In the genomic region with DNA sequence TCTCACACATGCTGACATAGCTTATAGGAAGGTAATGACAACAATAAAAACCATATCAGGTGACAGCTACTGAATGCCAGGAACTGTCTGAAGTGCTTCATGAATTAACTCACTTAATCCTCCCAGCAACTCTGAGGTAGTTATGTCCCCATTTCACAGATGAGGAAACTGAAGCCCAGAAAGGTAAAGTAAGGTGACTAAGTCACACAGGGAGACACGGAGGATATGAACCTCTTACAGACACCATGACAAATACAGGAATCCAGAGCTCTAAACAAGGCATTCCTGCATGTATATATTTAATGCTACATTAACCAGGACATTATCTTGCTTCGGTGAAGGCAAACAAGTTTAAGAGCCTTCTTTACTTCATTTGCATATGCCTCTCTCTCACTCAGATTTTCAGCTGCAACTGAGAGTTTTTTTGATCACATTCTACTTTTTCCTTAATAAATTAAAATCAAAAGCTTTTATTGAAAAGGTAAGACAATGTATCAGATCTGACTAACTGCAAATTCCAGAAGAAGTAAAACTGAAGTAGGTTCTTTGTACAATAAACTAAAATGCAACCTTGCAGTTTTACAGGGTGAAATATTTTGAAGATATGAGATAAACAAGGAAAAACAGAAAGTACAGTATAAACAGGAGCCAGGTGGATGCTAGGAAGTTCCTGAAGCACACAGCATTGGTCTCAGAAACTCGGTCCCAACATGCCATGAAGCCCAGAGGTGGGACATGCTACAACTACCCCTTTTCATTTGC, we compare ENCODE assay signal across 1 cellular context.
A peak's percentile ranks its signal among the peaks of the same experiment; 100 is the strongest.
TF ChIP-seq lines count a peak whose summit lies in the region.

No MANE protein-coding gene starts in this region.

TF ChIP-seq in K562, 482 proteins besides CTCF, POLR2A, EP300 and RAD21 (continued from another document):
- TF ChIP-seq CCNT2 (IDR thresholded peaks at IDR 0.05; ENCODE audit: borderline replicate concordance, extremely low read depth, insufficient read length, low read depth, low read length) (no peak), ARID2 (IDR thresholded peaks at IDR 0.05) (peak; percentile 11; the same call in 1 of the 2 replicates), ESRRA (IDR thresholded peaks at IDR 0.05; ENCODE audit: borderline replicate concordance, low read depth) (0 out of 2 replicates have a peak, but pooled peaks have one; percentile 71), DPF2 (IDR thresholded peaks at IDR 0.05) (0 out of 2 replicates have a peak, but pooled peaks have one; percentile 8), KDM2B (CRISPR knock-in tag; IDR thresholded peaks at IDR 0.05) (no peak), ZNF274 (IDR thresholded peaks at IDR 0.05; ENCODE audit: borderline replicate concordance, low read depth, low read length) (no peak), CBFB (CRISPR knock-in tag; IDR thresholded peaks at IDR 0.05) (no peak), RBM34 (IDR thresholded peaks at IDR 0.05; ENCODE audit: borderline replicate concordance, insufficient read depth, low read length) (no peak), SP1 (CRISPR knock-in tag; IDR thresholded peaks at IDR 0.05) (no peak), MCM3 (IDR thresholded peaks at IDR 0.05) (no peak), STAT5B (CRISPR knock-in tag; IDR thresholded peaks at IDR 0.05) (no peak), TEAD1 (CRISPR knock-in tag; IDR thresholded peaks at IDR 0.05) (no peak), KDM1A (IDR thresholded peaks at IDR 0.05) (peak; percentile 93 to 98), HDAC1 (IDR thresholded peaks at IDR 0.05) (peak; percentile 72 to 73; a peak in 3 of 4 replicates), ATF1 (CRISPR knock-in tag; IDR thresholded peaks at IDR 0.05) (no peak), ATF1 (tag; IDR thresholded peaks at IDR 0.05) (no peak), NKRF (IDR thresholded peaks at IDR 0.05; ENCODE audit: borderline replicate concordance) (0 out of 2 replicates have a peak, but pooled peaks have one; percentile 19), ZHX1 (conservative IDR thresholded peaks at IDR 0.05; ENCODE audit: low read length) (no peak), HMG20A (CRISPR knock-in tag; conservative IDR thresholded peaks at IDR 0.05) (no peak), TAF15 (IDR thresholded peaks at IDR 0.05; ENCODE audit: low read depth, low read length) (no peak), DMBX1 (CRISPR knock-in tag; IDR thresholded peaks at IDR 0.05; ENCODE audit: borderline replicate concordance) (no peak)
- TF ChIP-seq, protein P1, sequence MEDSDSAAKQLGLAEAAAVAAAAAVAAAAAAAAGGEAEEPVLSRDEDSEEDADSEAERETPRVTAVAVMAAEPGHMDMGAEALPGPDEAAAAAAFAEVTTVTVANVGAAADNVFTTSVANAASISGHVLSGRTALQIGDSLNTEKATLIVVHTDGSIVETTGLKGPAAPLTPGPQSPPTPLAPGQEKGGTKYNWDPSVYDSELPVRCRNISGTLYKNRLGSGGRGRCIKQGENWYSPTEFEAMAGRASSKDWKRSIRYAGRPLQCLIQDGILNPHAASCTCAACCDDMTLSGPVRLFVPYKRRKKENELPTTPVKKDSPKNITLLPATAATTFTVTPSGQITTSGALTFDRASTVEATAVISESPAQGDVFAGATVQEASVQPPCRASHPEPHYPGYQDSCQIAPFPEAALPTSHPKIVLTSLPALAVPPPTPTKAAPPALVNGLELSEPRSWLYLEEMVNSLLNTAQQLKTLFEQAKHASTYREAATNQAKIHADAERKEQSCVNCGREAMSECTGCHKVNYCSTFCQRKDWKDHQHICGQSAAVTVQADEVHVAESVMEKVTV (CRISPR knock-in tag; IDR thresholded peaks at IDR 0.05): no peak
